ENCODE assay signal across 6 cellular contexts in genomic region chr1:155893389-155894142, GRCh38. TPM values are rescaled to one million over a fixed set of nuclear protein-coding genes. Genes with fewer than 3 reads are reported as not detected.
DNase-seq lines count a peak whose midpoint lies in the region; ATAC-seq and TF ChIP-seq lines count a peak whose summit lies in the region.

No MANE protein-coding gene starts in this region.

- H3K27me3 ChIP-seq in trophoblast cell (ENCODE audit: insufficient read depth, low read length), result no peaks in the 10 kb centered on the region

- no peak overlapping the region for H3K23ac ChIP-seq in trophoblast cell (ENCODE audit: low read length)

- no peak overlapping the region for H4K91ac ChIP-seq in trophoblast cell (ENCODE audit: low read depth, low read length)

- H2BK120ac ChIP-seq in trophoblast cell (ENCODE audit: insufficient read depth, low read length, poor library complexity), result no peak overlapping the region

- ATAC-seq in HG03342 (IDR thresholded peaks at IDR 0.05; ENCODE audit: unreplicated experiment), result no peak

- no peak for TF ChIP-seq CTCF in cardiac fibroblast (IDR thresholded peaks at IDR 0.05; ENCODE audit: low read depth, low read length)

- no peak overlapping the region for H3K4me2 ChIP-seq in trophoblast cell (ENCODE audit: low read length)

- no peak overlapping the region for H3K4ac ChIP-seq in trophoblast cell (ENCODE audit: low read depth, low read length)

- H4K8ac ChIP-seq in trophoblast cell (ENCODE audit: low read depth, low read length), result no peak overlapping the region

- no peaks in the 10 kb centered on the region for H3K79me2 ChIP-seq in trophoblast cell (ENCODE audit: control insufficient read depth, insufficient read depth, low read length, poor library complexity)

- no CpG with 5 or more reads among the region's 10 CpGs for WGBS in trophoblast cell (ENCODE audit: extremely low coverage, insufficient coverage, insufficient read length)

- H3K9ac ChIP-seq in trophoblast cell (ENCODE audit: low read length), result no peak overlapping the region

- no peak overlapping the region for H2BK5ac ChIP-seq in trophoblast cell (ENCODE audit: low read depth, low read length, poor library complexity)

- DNase-seq in M059J (ENCODE audit: low read depth) (peak; percentile 94), cardiac fibroblast (ENCODE audit: low read depth in 2 of 2) (peak; percentile 86 to 97), trophoblast cell (peak; percentile 34 to 61), NCI-H446 (lab: John Stamatoyannopoulos, UW) (no peak), HEK293T (ENCODE audit: extremely low spot score) (no peak)

- peaks cover 7% of the 10 kb centered on the region in 2 experiments for H3K36me3 ChIP-seq in trophoblast cell (ENCODE audit: control insufficient read depth in 1 of 2, insufficient read depth in 2 of 2, low read length in 2 of 2)

- CTCF ChIA-PET in HEK293T (lab: Yijun Ruan, JAX), result interaction anchor here (0.7 kb wide), 2 partner anchors 35 to 272 kb away, joined by 3 to 4 read pairs; no protein-coding TSS in a partner anchor

- H2AK5ac ChIP-seq in trophoblast cell (ENCODE audit: low read length), result no peak overlapping the region

- H4K12ac ChIP-seq in trophoblast cell (ENCODE audit: low read depth, low read length), result no peak overlapping the region

- no peak overlapping the region for H2AFZ ChIP-seq in trophoblast cell (ENCODE audit: insufficient read depth, low read length, poor library complexity)

- no peak overlapping the region for H3K14ac ChIP-seq in trophoblast cell (ENCODE audit: low read length)

- H3K18ac ChIP-seq in trophoblast cell (ENCODE audit: low read length), result no peak overlapping the region

- POLR2A ChIA-PET in HEK293T (lab: Yijun Ruan, JAX), result interaction anchor here (1.1 to 1.9 kb wide), 3 partner anchors 15 to 34 kb away, joined by 3 to 8 read pairs (median 3); partner anchors contain the start of gene SYT11

- no peak overlapping the region for H2BK12ac ChIP-seq in trophoblast cell (ENCODE audit: low read length)

- peak overlapping the region in 1 of 2 donors; percentile 25 for H3K4me3 ChIP-seq in cardiac fibroblast (replicated peaks in 1 of 2; ENCODE audit: low read depth in 2 of 2, low read length in 2 of 2)
- no peak overlapping the region for H3K4me3 ChIP-seq in trophoblast cell (ENCODE audit: low read depth, low read length)

- H3K4me1 ChIP-seq in trophoblast cell (ENCODE audit: control insufficient read depth in 1 of 2, insufficient read depth in 2 of 2, low read length in 2 of 2), result no peaks in the 10 kb centered on the region

- H3K27ac ChIP-seq in trophoblast cell (ENCODE audit: low read depth, low read length), result no peak overlapping the region

- H3K9me3 ChIP-seq in trophoblast cell (ENCODE audit: insufficient read depth, low read depth, low read length), result no peaks in the 10 kb centered on the region

- no peaks in the 10 kb centered on the region for H3K79me1 ChIP-seq in trophoblast cell (ENCODE audit: low read length)

TF ChIP-seq in HEK293T, 16 proteins besides CTCF, POLR2A, EP300 and RAD21:
- no peak for TF ChIP-seq FOXM1 (IDR thresholded peaks at IDR 0.05; ENCODE audit: borderline replicate concordance)
- TF ChIP-seq NFRKB (IDR thresholded peaks at IDR 0.05), result no peak
- no peak for TF ChIP-seq ZNF384 (IDR thresholded peaks at IDR 0.05)
- TF ChIP-seq SP1 (IDR thresholded peaks at IDR 0.05), result no peak
- TF ChIP-seq ELF4 (IDR thresholded peaks at IDR 0.05), result no peak
- TF ChIP-seq HDGF (IDR thresholded peaks at IDR 0.05; ENCODE audit: borderline replicate concordance), result no peak
- no peak for TF ChIP-seq L3MBTL2 (conservative IDR thresholded peaks at IDR 0.05)
- no peak for TF ChIP-seq SUZ12 (IDR thresholded peaks at IDR 0.05)
- no peak for TF ChIP-seq FOXA1 (IDR thresholded peaks at IDR 0.05)
- no peak for TF ChIP-seq FOXK2 (IDR thresholded peaks at IDR 0.05)
- TF ChIP-seq BHLHE40 (IDR thresholded peaks at IDR 0.05; ENCODE audit: borderline replicate concordance), result no peak
- no peak for TF ChIP-seq CTBP1 (IDR thresholded peaks at IDR 0.05; ENCODE audit: borderline replicate concordance)
- no peak for TF ChIP-seq LEF1 (IDR thresholded peaks at IDR 0.05; ENCODE audit: borderline replicate concordance)
- no peak for TF ChIP-seq TARDBP (IDR thresholded peaks at IDR 0.05)
TF ChIP-seq in HEK293T: peak in this region for 0.

RNA-seq across cellular contexts. Expression of gene RIT1, which starts 17.6 kb away (rescaled TPM):
- 53.9 and 64.3 TPM in 2 replicates for total RNA-seq in M059J (2014; rRNA removed; shearing (Covaris generic))
- 47.7 and 49.1 TPM in 2 replicates for polyA plus RNA-seq in trophoblast cell (2013)

RNA-seq across cellular contexts. Expression of gene SYT11, which starts 34.2 kb away (rescaled TPM):
- total RNA-seq in M059J (2014; rRNA removed; shearing (Covaris generic)), result 12.0 and 15.8 TPM in 2 replicates
- polyA plus RNA-seq in trophoblast cell (2013), result 0.31 and 0.36 TPM in 2 replicates

RNA-seq across cellular contexts. Expression of gene GON4L, which starts 36.6 kb away (rescaled TPM):
- 12.0 and 22.0 TPM in 2 replicates for total RNA-seq in M059J (2014; rRNA removed; shearing (Covaris generic))
- polyA plus RNA-seq in trophoblast cell (2013), result 19.0 and 19.1 TPM in 2 replicates

RNA-seq across cellular contexts. Expression of gene KHDC4, which starts 40.6 kb away (rescaled TPM):
- 24.1 and 30.7 TPM in 2 replicates for total RNA-seq in M059J (2014; rRNA removed; shearing (Covaris generic))
- 38.9 and 40.5 TPM in 2 replicates for polyA plus RNA-seq in trophoblast cell (2013)

RNA-seq across cellular contexts. Expression of gene RXFP4, which starts 47.9 kb away (rescaled TPM):
- total RNA-seq in M059J (2014; rRNA removed; shearing (Covaris generic)), result not detected in 2 replicates
- polyA plus RNA-seq in trophoblast cell (2013), result not detected in 2 replicates

Comparison
In these comparisons a context has a peak if more than half of its experiments do, and no peak if none do; other contexts are left out.
1. DNase-seq: peak in M059J (single experiment), cardiac fibroblast (2 of 2) and trophoblast cell (2 of 2); none in NCI-H446 (0 of 2) and HEK293T (single experiment).